In the genomic region with DNA sequence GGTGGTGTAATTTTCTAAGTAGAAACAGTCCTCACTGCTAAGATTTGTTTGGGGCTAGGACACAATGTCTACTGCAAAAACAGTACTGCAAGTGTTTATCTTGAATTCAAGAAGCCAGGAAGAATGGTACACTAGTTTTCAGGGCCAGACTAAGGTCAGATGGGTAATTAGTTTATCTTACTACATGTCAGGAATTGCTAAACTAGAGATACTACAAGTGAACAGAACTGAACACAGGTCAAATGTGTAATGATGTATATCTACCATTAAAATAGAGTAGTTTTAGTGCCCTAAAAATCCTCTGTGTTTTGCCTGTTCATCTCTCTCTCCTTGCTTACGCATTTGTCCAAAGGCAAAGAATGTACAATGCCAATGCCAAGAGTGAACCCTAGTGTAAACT, we compare ENCODE assay signal across 13 cellular contexts. TPM values are rescaled to one million over a fixed set of nuclear protein-coding genes. Genes with fewer than 3 reads are reported as not detected.
A peak's percentile ranks its signal among the peaks of the same experiment; 100 is the strongest.
DNase-seq lines count a peak whose midpoint lies in the region; ATAC-seq, FAIRE-seq and TF ChIP-seq lines count a peak whose summit lies in the region.
"Had no signal": no experiment of that assay in that cellular context is flagged by ENCODE, and none has a peak within 500 bp of the region (broad histone marks: within the 10 kb centered on the region; RNA-seq: fewer than 3 reads in every experiment).

No MANE protein-coding gene starts in this region.

- H3K9me3 ChIP-seq in A549 (no peaks in the 10 kb centered on the region), HEK293 (ENCODE audit: control insufficient read depth, insufficient read depth, low read depth, low read length) (no peaks in the 10 kb centered on the region), HAP-1 (no peaks in the 10 kb centered on the region)

- POLR2A ChIA-PET in A549 (lab: Yijun Ruan, JAX) (interaction anchor here (1.1 kb wide), 1 partner anchor 35 kb away, joined by 3 read pairs; no protein-coding TSS in a partner anchor), HEK293 (lab: Yijun Ruan, JAX) (interaction anchor here (1.6 kb wide), 1 partner anchor 10 kb away, joined by 13 read pairs; the partner anchor contains the start of gene PA2G4)

- TF ChIP-seq CTCF in A549 (IDR thresholded peaks at IDR 0.05) (no peak), HEK293 (tag by site-specific recombination; IDR thresholded peaks at IDR 0.05) (no peak)

- 93% methylated on average over 1 of the region's 1 CpG for WGBS in A549 (ENCODE audit: missing lambda C conversion rate)

- peaks cover 4% of the 10 kb centered on the region for H3K27me3 Mint-ChIP-seq in activated naive CD8-positive, alpha-beta T cell treated with anti-CD3 and anti-CD28 coated beads, Interleukin-2, amount 50 U/mL, for 24 hours

- peak overlapping the region; percentile 12 for H3K4me3 Mint-ChIP-seq in activated naive CD8-positive, alpha-beta T cell treated with anti-CD3 and anti-CD28 coated beads, Interleukin-2, amount 50 U/mL, for 24 hours

- no peak for TF ChIP-seq EP300 in A549 (IDR thresholded peaks at IDR 0.05)

- no peaks in the 10 kb centered on the region for H3K27me3 ChIP-seq in HAP-1 (ENCODE audit: low read depth)
- H3K27me3 ChIP-seq: foreskin keratinocyte had no signal

- H3K27ac ChIP-seq in A549 (no peak overlapping the region), HEK293 (ENCODE audit: extremely low read depth, low read depth, low read length) (0 out of 2 replicates have a peak overlapping the region, but pooled peaks have one; percentile 3)

- peak overlapping the region; percentile 29 for H3K27ac Mint-ChIP-seq in activated naive CD8-positive, alpha-beta T cell treated with anti-CD3 and anti-CD28 coated beads, Interleukin-2, amount 50 U/mL, for 24 hours

- H3K36me3 ChIP-seq in HEK293 (ENCODE audit: control insufficient read depth in 2 of 2, insufficient read depth in 1 of 2, low read length in 2 of 2), result peaks cover 29 to 63% of the 10 kb centered on the region in 2 experiments
- H3K36me3 ChIP-seq in HAP-1 (replicated peaks), result peaks cover 60% of the 10 kb centered on the region

- H3K4me1 Mint-ChIP-seq in activated naive CD8-positive, alpha-beta T cell treated with anti-CD3 and anti-CD28 coated beads, Interleukin-2, amount 50 U/mL, for 24 hours, result peaks cover 35% of the 10 kb centered on the region

- H3K9me3 Mint-ChIP-seq in activated naive CD8-positive, alpha-beta T cell treated with anti-CD3 and anti-CD28 coated beads, Interleukin-2, amount 50 U/mL, for 24 hours, result no peaks in the 10 kb centered on the region

- DNase-seq in A549 (ENCODE audit: low read depth in 1 of 2, low spot score in 1 of 2) (no peak), HAP-1 (ENCODE audit: low spot score in 2 of 2) (no peak), glomerular visceral epithelial cell (ENCODE audit: extremely low spot score) (no peak), D341Med (ENCODE audit: low spot score) (no peak)
- DNase-seq in activated naive CD8-positive, alpha-beta T cell treated with anti-CD3 and anti-CD28 coated beads, Interleukin-2, amount 50 U/mL, for 24 hours, result no peak
- DNase-seq: foreskin keratinocyte; NCI-H1048; NCI-H345; stimulated activated CD4-positive, alpha-beta T cell treated with anti-CD3 and anti-CD28 coated beads, Interleukin-4, amount 100 ng/mL, for 4 hours; T1000 had no signal

- no peak for TF ChIP-seq POLR2A in A549 (IDR thresholded peaks at IDR 0.05; ENCODE audit: low read length)

- no peak for ATAC-seq in A549
- no peak for ATAC-seq in activated naive CD8-positive, alpha-beta T cell treated with anti-CD3 and anti-CD28 coated beads, Interleukin-2, amount 50 U/mL, for 24 hours
- ATAC-seq: foreskin keratinocyte, Panc1 had no signal

- peaks cover 69% of the 10 kb centered on the region for H3K36me3 Mint-ChIP-seq in activated naive CD8-positive, alpha-beta T cell treated with anti-CD3 and anti-CD28 coated beads, Interleukin-2, amount 50 U/mL, for 24 hours (ENCODE audit: low read depth)

- no peak overlapping the region for H3K4me2 ChIP-seq in A549

- no peak for FAIRE-seq in A549 (lab: Jason Lieb, UNC)
- FAIRE-seq: islet of Langerhans had no signal

- CTCF ChIA-PET in A549 (lab: Yijun Ruan, JAX) (interaction anchor here (2.3 kb wide), 1 partner anchor 35 kb away, joined by 8 read pairs; the partner anchor contains the start of gene ERBB3), HEK293 (lab: Yijun Ruan, JAX) (interaction anchor here (1.0 kb wide), 1 partner anchor 76 kb away, joined by 5 read pairs; no protein-coding TSS in a partner anchor)

- H3K4me3 ChIP-seq in A549 (no peak overlapping the region), HEK293 (ENCODE audit: low read depth, low read length) (no peak overlapping the region), HAP-1 (no peak overlapping the region)

- no peak for TF ChIP-seq RAD21 in A549 (conservative IDR thresholded peaks at IDR 0.05 in 1 of 2, IDR thresholded peaks at IDR 0.05 in 1 of 2)

- peaks cover 10% of the 10 kb centered on the region for H3K4me1 ChIP-seq in A549
- peaks cover 3% of the 10 kb centered on the region for H3K4me1 ChIP-seq in HEK293 (ENCODE audit: control insufficient read depth, insufficient read depth, low read length)
- peaks cover 5% of the 10 kb centered on the region; the same call in 1 of the 2 replicates for H3K4me1 ChIP-seq in HAP-1

- in situ Hi-C loops in HAP-1 (cut with MboI; ENCODE audit: low sequenced_read_pairs), result loop anchor here (10.0 to 25.0 kb wide), 2 partner anchors 379 to 1827 kb away; partner anchors contain the start of genes CBX5 and HNRNPA1

TF ChIP-seq in A549, 52 proteins besides CTCF, POLR2A, EP300 and RAD21 (continues in another document):
- no peak for TF ChIP-seq FOSL2 (IDR thresholded peaks at IDR 0.05)
- TF ChIP-seq FOSL2 (CRISPR knock-in tag; IDR thresholded peaks at IDR 0.05), result no peak
- TF ChIP-seq EHF (CRISPR knock-in tag; IDR thresholded peaks at IDR 0.05), result no peak
- TF ChIP-seq JUN (IDR thresholded peaks at IDR 0.05), result 0 out of 5 replicates have a peak, but pooled peaks of 1 of the 2 experiments have one; percentile 36
- no peak for TF ChIP-seq SMC3 (IDR thresholded peaks at IDR 0.05)
- TF ChIP-seq JUNB (IDR thresholded peaks at IDR 0.05), result no peak
- TF ChIP-seq HDAC2 (IDR thresholded peaks at IDR 0.05), result no peak
- TF ChIP-seq NR3C1 (IDR thresholded peaks at IDR 0.05), result no peak
- TF ChIP-seq TP53 (CRISPR knock-in tag; IDR thresholded peaks at IDR 0.05), result no peak
- no peak for TF ChIP-seq HEYL (CRISPR knock-in tag; IDR thresholded peaks at IDR 0.05)
- TF ChIP-seq MAX (IDR thresholded peaks at IDR 0.05), result no peak
- no peak for TF ChIP-seq TFCP2L1 (CRISPR knock-in tag; IDR thresholded peaks at IDR 0.05)

TF ChIP-seq in HEK293, 187 proteins besides CTCF, POLR2A, EP300 and RAD21 (continues in another document):
- no peak for TF ChIP-seq ZNF335 (tag by site-specific recombination; conservative IDR thresholded peaks at IDR 0.05)
- TF ChIP-seq ZNF274 (IDR thresholded peaks at IDR 0.05; ENCODE audit: low read length), result no peak
- TF ChIP-seq ZNF274 (tag by site-specific recombination; IDR thresholded peaks at IDR 0.05; ENCODE audit: borderline replicate concordance), result no peak
- no peak for TF ChIP-seq ZNF600 (tag by site-specific recombination; IDR thresholded peaks at IDR 0.05)
- no peak for TF ChIP-seq ZBTB6 (tag by site-specific recombination; IDR thresholded peaks at IDR 0.05)
- TF ChIP-seq ZBTB7A (tag by site-specific recombination; IDR thresholded peaks at IDR 0.05; ENCODE audit: low read depth), result no peak
- no peak for TF ChIP-seq YY2 (tag by site-specific recombination; IDR thresholded peaks at IDR 0.05)
- TF ChIP-seq RBAK (tag by site-specific recombination; IDR thresholded peaks at IDR 0.05), result no peak
- TF ChIP-seq ZNF660 (tag by site-specific recombination; IDR thresholded peaks at IDR 0.05), result no peak

RNA-seq across cellular contexts. Expression of gene RPL41, which starts 2.3 kb away (rescaled TPM):
- 9,351 and 11,089 TPM in 2 replicates for polyA plus RNA-seq in A549 (2011; rRNA removed)
- polyA plus RNA-seq in A549 (2012; cell fraction: cytosol; rRNA removed), result 8,653 and 13,364 TPM in 2 replicates
- 1,885 and 3,723 TPM in 2 replicates for polyA plus RNA-seq in A549 (2012; cell fraction: nucleus; rRNA removed)
- 8,804 to 9,815 TPM (median 8,860 TPM) in 3 replicates for polyA plus RNA-seq in A549 (2017; fragmentation: RNase III; extraction: RNeasy Plus Mini Kit Qiagen cat#74134 plus additional on column Dnase treatment)
- 1,480 and 1,855 TPM in 2 replicates for polyA minus RNA-seq in A549 (2011; rRNA and poly(A)+ RNA removed)

RNA-seq across cellular contexts. Expression of gene ZC3H10, which starts 4.0 kb away (rescaled TPM):
- 2.1 and 2.7 TPM in 2 replicates for polyA plus RNA-seq in A549 (2011; rRNA removed)
- 1.0 and 1.1 TPM in 2 replicates for polyA plus RNA-seq in A549 (2012; cell fraction: cytosol; rRNA removed)
- polyA plus RNA-seq in A549 (2012; cell fraction: nucleus; rRNA removed), result 1.5 and 1.9 TPM in 2 replicates
- polyA plus RNA-seq in A549 (2017; fragmentation: RNase III; extraction: RNeasy Plus Mini Kit Qiagen cat#74134 plus additional on column Dnase treatment), result 2.3 to 3.2 TPM (median 2.7 TPM) in 3 replicates
- 11.1 TPM in 2 replicates for polyA minus RNA-seq in A549 (2011; rRNA and poly(A)+ RNA removed)

RNA-seq across cellular contexts. Expression of gene PA2G4, which starts 9.7 kb away (rescaled TPM):
- 452 and 717 TPM in 2 replicates for polyA plus RNA-seq in A549 (2011; rRNA removed)
- polyA plus RNA-seq in A549 (2012; cell fraction: cytosol; rRNA removed), result 327 and 400 TPM in 2 replicates
- 218 and 244 TPM in 2 replicates for polyA plus RNA-seq in A549 (2012; cell fraction: nucleus; rRNA removed)
- polyA plus RNA-seq in A549 (2017; fragmentation: RNase III; extraction: RNeasy Plus Mini Kit Qiagen cat#74134 plus additional on column Dnase treatment), result 405 to 477 TPM (median 415 TPM) in 3 replicates
- polyA minus RNA-seq in A549 (2011; rRNA and poly(A)+ RNA removed), result 145 TPM in 2 replicates

RNA-seq across cellular contexts. Expression of gene ESYT1, which starts 14.0 kb away (rescaled TPM):
- 72.4 and 91.6 TPM in 2 replicates for polyA plus RNA-seq in A549 (2011; rRNA removed)
- 54.6 and 74.3 TPM in 2 replicates for polyA plus RNA-seq in A549 (2012; cell fraction: cytosol; rRNA removed)
- 246 and 261 TPM in 2 replicates for polyA plus RNA-seq in A549 (2012; cell fraction: nucleus; rRNA removed)
- 51.4 to 54.2 TPM (median 51.6 TPM) in 3 replicates for polyA plus RNA-seq in A549 (2017; fragmentation: RNase III; extraction: RNeasy Plus Mini Kit Qiagen cat#74134 plus additional on column Dnase treatment)
- polyA minus RNA-seq in A549 (2011; rRNA and poly(A)+ RNA removed), result 190 and 196 TPM in 2 replicates

RNA-seq across cellular contexts. Expression of gene ERBB3, which starts 34.1 kb away (rescaled TPM):
- 17.0 and 24.9 TPM in 2 replicates for polyA plus RNA-seq in A549 (2011; rRNA removed)
- polyA plus RNA-seq in A549 (2012; cell fraction: cytosol; rRNA removed), result 3.0 and 3.5 TPM in 2 replicates
- 2.4 TPM in 2 replicates for polyA plus RNA-seq in A549 (2012; cell fraction: nucleus; rRNA removed)
- 1.8 to 2.2 TPM (median 1.8 TPM) in 3 replicates for polyA plus RNA-seq in A549 (2017; fragmentation: RNase III; extraction: RNeasy Plus Mini Kit Qiagen cat#74134 plus additional on column Dnase treatment)
- polyA minus RNA-seq in A549 (2011; rRNA and poly(A)+ RNA removed), result 18.4 and 42.8 TPM in 2 replicates
